In genomic region chr2:237162959-237163358, GRCh38 we compare ENCODE assay signal across 29 cellular contexts.
"Had no signal": no experiment of that assay in that cellular context is flagged by ENCODE, and none has a peak within 500 bp of the region (broad histone marks: within the 10 kb centered on the region; RNA-seq: fewer than 3 reads in every experiment).

No MANE protein-coding gene starts in this region.

- H3K27ac ChIP-seq: foreskin keratinocyte, lower lobe of right lung, ovary, prostate gland had no signal

- ATAC-seq: activated CD4-positive, alpha-beta T cell treated with anti-CD3 and anti-CD28 coated beads for 36 hours; foreskin keratinocyte; heart right ventricle; lower lobe of right lung; mucosa of descending colon; stimulated activated memory B cell treated with anti-CD40 and anti-IgM and Interleukin-4, amounts not matched to agents 10 μg/mL and 1 μg/mL and 100 μg/mL, for 72 hours; stimulated activated naive CD8-positive, alpha-beta T cell treated with anti-CD3 and anti-CD28 coated beads, Interleukin-15, amount 100 ng/mL, for 72 hours had no signal

- H3K27ac Mint-ChIP-seq: activated B cell treated with CpG ODN at 0.5 μM for 24 hours; activated CD4-positive, alpha-beta T cell treated with anti-CD3 and anti-CD28 coated beads for 36 hours; activated T-cell treated with anti-CD3 and anti-CD28 coated beads, Interleukin-2, amount 50 U/mL, for 24 hours; endodermal cell; stimulated activated memory B cell treated with anti-CD40 and anti-IgM and Interleukin-4, amounts not matched to agents 10 μg/mL and 1 μg/mL and 100 μg/mL, for 72 hours had no signal

- H3K4me3 ChIP-seq: esophagus muscularis mucosa, heart right ventricle, lower lobe of right lung, mucosa of descending colon, ovary, prostate gland, sigmoid colon, tibial nerve had no signal

- H3K4me1 Mint-ChIP-seq: activated B cell treated with CpG ODN at 0.5 μM for 24 hours; endodermal cell; stimulated activated memory B cell treated with anti-CD40 and anti-IgM and Interleukin-4, amounts not matched to agents 10 μg/mL and 1 μg/mL and 100 μg/mL, for 72 hours had no signal

- DNase-seq: activated B cell treated with CpG ODN at 0.5 μM for 24 hours; activated CD4-positive, alpha-beta T cell treated with anti-CD3 and anti-CD28 coated beads for 36 hours; activated CD4-positive, alpha-beta T cell treated with anti-CD3 and anti-CD28 coated beads, Interleukin-2, amount 50 U/mL, for 4 hours; activated CD8-positive, alpha-beta memory T cell treated with anti-CD3 and anti-CD28 coated beads, Interleukin-2, amount 50 U/mL, for 4 hours; activated gamma-delta T cell; activated naive CD4-positive, alpha-beta T cell treated with anti-CD3 and anti-CD28 coated beads, Interleukin-2, amount 50 U/mL, for 16 hours; activated T-cell treated with anti-CD3 and anti-CD28 coated beads, Interleukin-2, amount 50 U/mL, for 24 hours; amniotic stem cell; caudate nucleus; cortex of kidney; endodermal cell; foreskin keratinocyte; heart right ventricle; lower lobe of right lung; mesendoderm; mucosa of descending colon; ovary; retina; sigmoid colon; small intestine; stimulated activated CD4-positive, alpha-beta T cell treated with anti-CD3 and anti-CD28 coated beads, Interleukin-1b, Interleukin-23, amount 100 ng/mL, for 48 hours; stimulated activated CD4-positive, alpha-beta T cell treated with anti-CD3 and anti-CD28 coated beads, Interleukin-4, amount 100 ng/mL, for 4 hours; stimulated activated CD8-positive, alpha-beta memory T cell treated with anti-CD3 and anti-CD28 coated beads, Interleukin-4, amount 100 ng/mL, for 48 hours; stimulated activated naive CD8-positive, alpha-beta T cell treated with anti-CD3 and anti-CD28 coated beads, Interleukin-15, amount 100 ng/mL, for 72 hours had no signal

- FAIRE-seq: small intestine had no signal

- H3K4me1 ChIP-seq: foreskin keratinocyte, lower lobe of right lung, prostate gland had no signal

- H3K36me3 ChIP-seq: esophagus muscularis mucosa, heart right ventricle, lower lobe of right lung, ovary, prostate gland, sigmoid colon, tibial nerve had no signal

- H3K4me3 Mint-ChIP-seq: activated B cell treated with CpG ODN at 0.5 μM for 24 hours; activated CD4-positive, alpha-beta T cell treated with anti-CD3 and anti-CD28 coated beads for 36 hours; activated T-cell treated with anti-CD3 and anti-CD28 coated beads, Interleukin-2, amount 50 U/mL, for 24 hours; endodermal cell; nephron; stimulated activated memory B cell treated with anti-CD40 and anti-IgM and Interleukin-4, amounts not matched to agents 10 μg/mL and 1 μg/mL and 100 μg/mL, for 72 hours; stimulated activated naive CD8-positive, alpha-beta T cell treated with anti-CD3 and anti-CD28 coated beads, Interleukin-15, amount 100 ng/mL, for 72 hours had no signal

- H3K27me3 ChIP-seq: esophagus muscularis mucosa, foreskin keratinocyte, heart right ventricle, ovary, sigmoid colon, tibial nerve had no signal

- H3K36me3 Mint-ChIP-seq: stimulated activated memory B cell treated with anti-CD40 and anti-IgM and Interleukin-4, amounts not matched to agents 10 μg/mL and 1 μg/mL and 100 μg/mL, for 72 hours had no signal

- H3K9me3 ChIP-seq: esophagus muscularis mucosa, lower lobe of right lung, ovary, prostate gland, sigmoid colon, tibial nerve had no signal
